In the genomic region with DNA sequence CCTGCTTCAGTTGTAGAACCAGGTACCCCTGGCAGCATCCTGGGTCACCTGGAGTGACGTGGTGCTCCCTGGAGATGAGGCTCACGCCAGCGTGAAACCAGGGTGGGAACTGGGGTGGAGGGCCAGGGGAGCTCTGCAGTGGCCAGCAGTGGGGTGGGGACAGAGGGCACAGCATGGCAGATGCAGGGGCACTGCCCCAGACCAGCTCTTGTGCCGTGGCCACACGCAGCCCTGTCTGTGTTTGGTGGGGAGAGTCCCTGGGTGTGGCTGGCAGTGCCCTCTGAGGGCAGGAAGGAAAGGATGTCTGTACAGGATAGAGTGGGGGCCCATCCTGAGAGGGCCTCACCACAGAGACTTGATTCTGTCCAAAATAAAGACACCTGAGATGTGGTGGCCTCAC, we compare ENCODE assay signal across 13 cellular contexts. TPM values are rescaled to one million over a fixed set of nuclear protein-coding genes. Genes with fewer than 3 reads are reported as not detected.
DNase-seq lines count a peak whose midpoint lies in the region; ATAC-seq and TF ChIP-seq lines count a peak whose summit lies in the region.
"Had no signal": no experiment of that assay in that cellular context is flagged by ENCODE, and none has a peak within 500 bp of the region (broad histone marks: within the 10 kb centered on the region; RNA-seq: fewer than 3 reads in every experiment).

No MANE protein-coding gene starts in this region.

- no peak overlapping the region for H3K4me3 Mint-ChIP-seq in Caco-2 (ENCODE audit: unreplicated experiment)

- H3K27me3 Mint-ChIP-seq in Caco-2 (ENCODE audit: insufficient read depth, unreplicated experiment): no peaks in the 10 kb centered on the region

- peak overlapping the region in 1 of 2 donors; percentile 35 for H3K9ac ChIP-seq in colonic mucosa (ENCODE audit: low read depth in 2 of 2, low read length in 2 of 2)

- H3K9me3 ChIP-seq in A673 (ENCODE audit: low read depth, low read length, poor library complexity, severe bottlenecking): peaks cover 4% of the 10 kb centered on the region
- no peaks in the 10 kb centered on the region for H3K9me3 ChIP-seq in colonic mucosa
- no peaks in the 10 kb centered on the region for H3K9me3 ChIP-seq in Caco-2

- no peak overlapping the region for H3K27ac Mint-ChIP-seq in Caco-2 (ENCODE audit: unreplicated experiment)

- H3K36me3 Mint-ChIP-seq in Caco-2 (ENCODE audit: insufficient read depth, unreplicated experiment): peaks cover 18% of the 10 kb centered on the region

- intact Hi-C loops in A673 (cut with micrococcal nuclease; ENCODE audit: unreplicated experiment) (no loop called here), colonic mucosa (cut with DNase I) (no loop called here), posterior vena cava (cut with DNase I) (no loop called here), Caco-2 (cut with micrococcal nuclease; ENCODE audit: unreplicated experiment) (no loop called here)

- H3K27ac ChIP-seq in A673 (ENCODE audit: low read depth, low read length, poor library complexity, severe bottlenecking): peak overlapping the region; percentile 49
- peak overlapping the region; percentile 9 for H3K27ac ChIP-seq in C4-2B
- peak overlapping the region; percentile 34 for H3K27ac ChIP-seq in colonic mucosa
- H3K27ac ChIP-seq: SJSA1 had no signal

- peaks cover 4% of the 10 kb centered on the region for H3K9me3 Mint-ChIP-seq in Caco-2 (ENCODE audit: unreplicated experiment)

- H3K27me3 ChIP-seq in A673 (replicated peaks; ENCODE audit: insufficient read depth, low read depth, low read length, poor library complexity) (no peaks in the 10 kb centered on the region), colonic mucosa (no peaks in the 10 kb centered on the region), Caco-2 (replicated peaks; ENCODE audit: control insufficient read depth, insufficient read depth, low read length) (no peaks in the 10 kb centered on the region)
- H3K27me3 ChIP-seq: SJSA1 had no signal

- ATAC-seq in HG03045 (IDR thresholded peaks at IDR 0.05; ENCODE audit: unreplicated experiment) (no peak), HG02759 (IDR thresholded peaks at IDR 0.05; ENCODE audit: unreplicated experiment) (no peak)

- no peak for TF ChIP-seq CTCF in A673 (conservative IDR thresholded peaks at IDR 0.05; ENCODE audit: low read depth, low read length)
- no peak for TF ChIP-seq CTCF in C4-2B (conservative IDR thresholded peaks at IDR 0.05)
- TF ChIP-seq CTCF in colonic mucosa (IDR thresholded peaks at IDR 0.05): no peak
- no peak for TF ChIP-seq CTCF in Caco-2 (IDR thresholded peaks at IDR 0.05; ENCODE audit: insufficient read depth in 1 of 2, low read depth in 1 of 2, low read length in 1 of 2, severe bottlenecking in 1 of 2, unreplicated experiment in 1 of 2)

- H3K4me1 ChIP-seq in A673 (ENCODE audit: insufficient read depth, low read length, poor library complexity, severe bottlenecking) (peaks cover 14% of the 10 kb centered on the region), colonic mucosa (peaks cover 11% of the 10 kb centered on the region), Caco-2 (no peaks in the 10 kb centered on the region)

- H3K4me3 ChIP-seq in A673 (ENCODE audit: low read depth, low read length, poor library complexity, severe bottlenecking) (no peak overlapping the region), colonic mucosa (no peak overlapping the region), Caco-2 (ENCODE audit: low read depth, low read length) (no peak overlapping the region)
- H3K4me3 ChIP-seq: SJSA1 had no signal

- POLR2A ChIA-PET in A673 (lab: Charles Lee; ENCODE audit: low non-redundant PET): no interaction called here
- POLR2A ChIA-PET in Caco-2 (lab: Charles Lee): no interaction called here

- peaks cover 44% of the 10 kb centered on the region for H3K36me3 ChIP-seq in A673 (ENCODE audit: insufficient read depth, low read length, poor library complexity, severe bottlenecking)
- no peaks in the 10 kb centered on the region for H3K36me3 ChIP-seq in colonic mucosa
- peaks cover 2% of the 10 kb centered on the region for H3K36me3 ChIP-seq in Caco-2 (ENCODE audit: control insufficient read depth, insufficient read depth, low read length)

- CTCF ChIA-PET in A673 (lab: Charles Lee): no interaction called here
- CTCF ChIA-PET in Caco-2 (lab: Charles Lee): no interaction called here

- BruUV-seq in A673 (replicated peaks; lab: Mats Ljungman, UMichigan) (no TSS peak), Caco-2 (replicated peaks; lab: Mats Ljungman, UMichigan) (no TSS peak)

- DNase-seq in A673 (ENCODE audit: low spot score) (no peak), colonic mucosa (peak; percentile 40), posterior vena cava (ENCODE audit: low spot score) (peak; percentile 25), Caco-2 (no peak)
- DNase-seq: DMS153, Karpas-422, NCI-H1417, NCI-H2029, NCI-H510A treated with DMSO at 0.1 percent for 48 hours had no signal

- H3K4me1 Mint-ChIP-seq in Caco-2 (ENCODE audit: low read depth, unreplicated experiment): no peaks in the 10 kb centered on the region

RNA-seq across cellular contexts. Expression of a gene that starts 24.5 kb away (rescaled TPM):
- total RNA-seq in A673 (2021): not detected in 2 replicates
- not detected for total RNA-seq in colonic mucosa
- not detected for total RNA-seq in posterior vena cava
- total RNA-seq in Caco-2 (2022): 0.14 and 0.19 TPM in 2 replicates
- total RNA-seq: SJSA1 had no signal

Comparison
In these comparisons a context has a peak if more than half of its experiments do, and no peak if none do; other contexts are left out.
1. DNase-seq: peak in colonic mucosa (single experiment) and posterior vena cava (single experiment); none in A673 (single experiment) and Caco-2 (0 of 2).
2. Peak in every context shown above with its lines, with median percentiles within 50 percentile points of each other: H3K27ac ChIP-seq.